ENCODE assay signal across 1 cellular context in genomic region chr3:58986654-58987053, GRCh38.
A peak's percentile ranks its signal among the peaks of the same experiment; 100 is the strongest.
TF ChIP-seq lines count a peak whose summit lies in the region.

No MANE protein-coding gene starts in this region.

TF ChIP-seq in K562, 482 proteins besides CTCF, POLR2A, EP300 and RAD21 (continued from another document):
- no peak for TF ChIP-seq TCF7 (IDR thresholded peaks at IDR 0.05; ENCODE audit: borderline replicate concordance)
- TF ChIP-seq ZNF586 (CRISPR knock-in tag; conservative IDR thresholded peaks at IDR 0.05), result no peak
- peak; percentile 94 for TF ChIP-seq ZNF41 (CRISPR knock-in tag; conservative IDR thresholded peaks at IDR 0.05)
- TF ChIP-seq ZBTB12 (CRISPR knock-in tag; IDR thresholded peaks at IDR 0.05), result no peak
- no peak for TF ChIP-seq ZNF197 (CRISPR knock-in tag; IDR thresholded peaks at IDR 0.05; ENCODE audit: low read depth)
